Comparison of ENCODE assay signal across 14 cellular contexts in genomic region chr20:19706463-19706862, GRCh38. TPM values are rescaled to one million over a fixed set of nuclear protein-coding genes. Genes with fewer than 3 reads are reported as not detected.
DNase-seq lines count a peak whose midpoint lies in the region; ATAC-seq, FAIRE-seq and TF ChIP-seq lines count a peak whose summit lies in the region.
"Had no signal": no experiment of that assay in that cellular context is flagged by ENCODE, and none has a peak within 500 bp of the region (broad histone marks: within the 10 kb centered on the region; RNA-seq: fewer than 3 reads in every experiment).

No MANE protein-coding gene starts in this region.

- CTCF ChIA-PET in GM12878 (lab: Yijun Ruan, JAX), result interaction anchor here (0.7 to 2.1 kb wide), 4 partner anchors 12 to 122 kb away, joined by 3 to 12 read pairs (median 5); no protein-coding TSS in a partner anchor

- TF ChIP-seq EP300 in GM12878 (IDR thresholded peaks at IDR 0.05; ENCODE audit: borderline replicate concordance in 1 of 2, control insufficient read depth in 1 of 2, low read depth in 2 of 2, low read length in 2 of 2), result no peak

- no peak for FAIRE-seq in GM12878 (lab: Jason Lieb, UNC)
- FAIRE-seq: RCC 7860 had no signal

- intact Hi-C loops in GM12878 (cut with micrococcal nuclease; ENCODE audit: unreplicated experiment), result no loop called here

- no peaks in the 10 kb centered on the region for H3K9me3 ChIP-seq in GM12878 (replicated peaks; ENCODE audit: control insufficient read depth, insufficient read depth, low read length)
- peaks cover 5% of the 10 kb centered on the region for H3K9me3 ChIP-seq in trophoblast cell (ENCODE audit: insufficient read depth, low read depth, low read length)
- H3K9me3 ChIP-seq: BE2C had no signal

- POLR2A ChIA-PET in GM12878 (lab: Charles Lee), result interaction anchor here (0.6 to 0.9 kb wide), 3 partner anchors 13 to 64 kb away, joined by 3 to 4 read pairs (median 3); no protein-coding TSS in a partner anchor

- no peak for TF ChIP-seq CTCF in GM12878 (IDR thresholded peaks at IDR 0.05 in 2 of 3, conservative IDR thresholded peaks at IDR 0.05 in 1 of 3; ENCODE audit: control insufficient read depth in 2 of 3, extremely low read depth in 1 of 3, insufficient read depth in 1 of 3, low read depth in 3 of 3, low read length in 3 of 3)

- no peak overlapping the region for H3K18ac ChIP-seq in trophoblast cell (ENCODE audit: low read length)

- no peak overlapping the region for H4K8ac ChIP-seq in trophoblast cell (ENCODE audit: low read depth, low read length)

- in situ Hi-C loops in GM12878 (cut with MboI), result no loop called here

- no peak overlapping the region for H2BK5ac ChIP-seq in trophoblast cell (ENCODE audit: low read depth, low read length, poor library complexity)

- H4K12ac ChIP-seq in trophoblast cell (ENCODE audit: low read depth, low read length), result no peak overlapping the region

- no peak overlapping the region for H2BK12ac ChIP-seq in trophoblast cell (ENCODE audit: low read length)

- H2AFZ ChIP-seq in GM12878 (ENCODE audit: control insufficient read depth, low read depth, low read length) (no peak overlapping the region), trophoblast cell (ENCODE audit: insufficient read depth, low read length, poor library complexity) (no peak overlapping the region)

- H3K4me3 ChIP-seq in GM12878, result no peak overlapping the region
- no peak overlapping the region for H3K4me3 ChIP-seq in trophoblast cell (ENCODE audit: low read depth, low read length)
- H3K4me3 ChIP-seq: psoas muscle had no signal

- H3K4me1 ChIP-seq in GM12878 (ENCODE audit: control insufficient read depth, insufficient read depth, low read length), result no peaks in the 10 kb centered on the region
- no peaks in the 10 kb centered on the region for H3K4me1 ChIP-seq in trophoblast cell (ENCODE audit: control insufficient read depth in 1 of 2, insufficient read depth in 2 of 2, low read length in 2 of 2)
- H3K4me1 ChIP-seq: BE2C, psoas muscle had no signal

- H3K14ac ChIP-seq in trophoblast cell (ENCODE audit: low read length), result no peak overlapping the region

- peak; percentile 27 for DNase-seq in GM12878 (ENCODE audit: low read depth, low spot score)
- no peak for DNase-seq in KG1 (lab: John Stamatoyannopoulos, UW)
- no peak for DNase-seq in T-helper 2 cell
- no peak for DNase-seq in trophoblast cell
- DNase-seq: aorta, BE2C, H7, NCI-H187 treated with DMSO at 0.1 percent for 48 hours, psoas muscle had no signal

- SMC1A ChIA-PET in GM12878 (lab: Charles Lee; ENCODE audit: uncharacterized antibody, unreplicated experiment), result interaction anchor here (1.0 to 4.7 kb wide), 14 partner anchors 9 to 123 kb away, joined by 3 to 30 read pairs (median 7); no protein-coding TSS in a partner anchor

- H3K4me2 ChIP-seq in GM12878 (ENCODE audit: control insufficient read depth, insufficient read depth) (no peak overlapping the region), trophoblast cell (ENCODE audit: low read length) (no peak overlapping the region)

- H3K27me3 ChIP-seq in GM12878 (replicated peaks in 1 of 2; ENCODE audit: control insufficient read depth in 2 of 2, insufficient read depth in 2 of 2, low read length in 1 of 2) (peaks cover 0 to 3% of the 10 kb centered on the region in 2 experiments; a peak in 2 of 4 replicates), trophoblast cell (ENCODE audit: insufficient read depth, low read length) (no peaks in the 10 kb centered on the region)
- H3K27me3 ChIP-seq: BE2C had no signal

- peak; percentile 88 for ATAC-seq in GM18502 (IDR thresholded peaks at IDR 0.05; ENCODE audit: poor library complexity, unreplicated experiment)
- ATAC-seq in GM21390 (IDR thresholded peaks at IDR 0.05; ENCODE audit: unreplicated experiment), result peak; percentile 78
- peak; percentile 84 for ATAC-seq in HG03378 (IDR thresholded peaks at IDR 0.05; ENCODE audit: unreplicated experiment)
- peak; percentile 89 for ATAC-seq in GM12878
- ATAC-seq in HG02970 (IDR thresholded peaks at IDR 0.05; ENCODE audit: low FRiP score, unreplicated experiment), result no peak
- ATAC-seq: psoas muscle had no signal

- RAD21 ChIA-PET in GM12878 (lab: Charles Lee; ENCODE audit: unreplicated experiment), result interaction anchor here (0.8 to 2.6 kb wide), 12 partner anchors 12 to 209 kb away, joined by 3 to 21 read pairs (median 4); no protein-coding TSS in a partner anchor

- H4K20me1 ChIP-seq in GM12878 (ENCODE audit: control insufficient read depth, insufficient read depth), result no peaks in the 10 kb centered on the region

- no peaks in the 10 kb centered on the region for H3K79me1 ChIP-seq in trophoblast cell (ENCODE audit: low read length)

- H2AK5ac ChIP-seq in trophoblast cell (ENCODE audit: low read length), result no peak overlapping the region

- no peak overlapping the region for H3K23ac ChIP-seq in trophoblast cell (ENCODE audit: low read length)

- H3K36me3 ChIP-seq in GM12878 (ENCODE audit: control insufficient read depth in 2 of 2, insufficient read depth in 2 of 2, low read length in 1 of 2) (no peaks in the 10 kb centered on the region), trophoblast cell (ENCODE audit: control insufficient read depth in 1 of 2, insufficient read depth in 2 of 2, low read length in 2 of 2) (no peaks in the 10 kb centered on the region)
- H3K36me3 ChIP-seq: BE2C had no signal

- no peak overlapping the region for H3K4ac ChIP-seq in trophoblast cell (ENCODE audit: low read depth, low read length)

- no peak for TF ChIP-seq RAD21 in GM12878 (IDR thresholded peaks at IDR 0.05; ENCODE audit: insufficient read depth, low read depth, low read length)

- BruUV-seq in GM12878 (replicated peaks; lab: Mats Ljungman, UMichigan), result no TSS peak

- H2BK120ac ChIP-seq in trophoblast cell (ENCODE audit: insufficient read depth, low read length, poor library complexity), result no peak overlapping the region

- 3% methylated on average over 4 of the region's 4 CpGs for WGBS in GM12878 (ENCODE audit: insufficient coverage, insufficient replicate concordance, low lambda C conversion rate, missing lambda C conversion rate)
- no CpG with 5 or more reads among the region's 4 CpGs for WGBS in trophoblast cell (ENCODE audit: extremely low coverage, insufficient coverage, insufficient read length)

- no peak for TF ChIP-seq POLR2A in GM12878 (IDR thresholded peaks at IDR 0.05; ENCODE audit: low read depth, low read length)

- H4K91ac ChIP-seq in trophoblast cell (ENCODE audit: low read depth, low read length), result no peak overlapping the region

- H3K27ac ChIP-seq in GM12878 (ENCODE audit: control insufficient read depth, insufficient read depth), result no peak overlapping the region
- H3K27ac ChIP-seq in trophoblast cell (ENCODE audit: low read depth, low read length), result no peak overlapping the region
- H3K27ac ChIP-seq: psoas muscle had no signal

- H3K79me2 ChIP-seq in GM12878 (ENCODE audit: control insufficient read depth, insufficient read depth, low read length) (no peaks in the 10 kb centered on the region), trophoblast cell (ENCODE audit: control insufficient read depth, insufficient read depth, low read length, poor library complexity) (no peaks in the 10 kb centered on the region)

- H3K9ac ChIP-seq in GM12878 (ENCODE audit: control insufficient read depth, insufficient read depth, low read length) (no peak overlapping the region), trophoblast cell (ENCODE audit: low read length) (no peak overlapping the region)

TF ChIP-seq in GM12878, 131 proteins besides CTCF, POLR2A, EP300 and RAD21 (continues in another document):
- no peak for TF ChIP-seq ZBTB33 (IDR thresholded peaks at IDR 0.05)
- TF ChIP-seq, protein P1, sequence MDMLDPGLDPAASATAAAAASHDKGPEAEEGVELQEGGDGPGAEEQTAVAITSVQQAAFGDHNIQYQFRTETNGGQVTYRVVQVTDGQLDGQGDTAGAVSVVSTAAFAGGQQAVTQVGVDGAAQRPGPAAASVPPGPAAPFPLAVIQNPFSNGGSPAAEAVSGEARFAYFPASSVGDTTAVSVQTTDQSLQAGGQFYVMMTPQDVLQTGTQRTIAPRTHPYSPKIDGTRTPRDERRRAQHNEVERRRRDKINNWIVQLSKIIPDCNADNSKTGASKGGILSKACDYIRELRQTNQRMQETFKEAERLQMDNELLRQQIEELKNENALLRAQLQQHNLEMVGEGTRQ (IDR thresholded peaks at IDR 0.05; ENCODE audit: borderline replicate concordance, low read depth, low read length), result no peak

RNA-seq across cellular contexts. Expression of gene RIN2, which starts 51.6 kb away (rescaled TPM):
- 1.3 and 2.0 TPM in 2 replicates for total RNA-seq in GM12878 (2013; cell fraction: nucleolus; rRNA removed)
- total RNA-seq in GM12878 (2014; rRNA removed) (7.2 and 8.0 TPM in 2 replicates), GM12878 (2014; rRNA removed; fragmentation: Illumina TruSeq; extraction: Trizol) (5.1 and 5.4 TPM in 2 replicates), GM12878 (2021) (8.5 and 10.7 TPM in 2 replicates)
- not detected for polyA plus RNA-seq in GM12878 (2011; ENCODE audit: low read depth)
- polyA plus RNA-seq in GM12878 (2011; rRNA removed) (0.68 and 0.75 TPM in 2 replicates), GM12878 (2014; fragmentation: Illumina TruSeq; extraction: Trizol) (3.2 and 4.1 TPM in 2 replicates), GM12878 (2014; fragmentation: Nextera tagmentation; extraction: Ambion mirVana) (1 to 10 TPM; 3.6 to 5.5 TPM), GM12878 (2014; rRNA removed) (2.9 and 3.4 TPM in 2 replicates), GM12878 (2016; fragmentation: Nextera tagmentation; extraction: Ambion mirVana) (1 to 10 TPM; 4.4 to 4.6 TPM)
- polyA plus RNA-seq in GM12878 (2011; cell fraction: cytosol; rRNA removed), result 0.28 and 0.46 TPM in 2 replicates
- 0.54 and 0.90 TPM in 2 replicates for polyA plus RNA-seq in GM12878 (2011; cell fraction: nucleus; rRNA removed)
- 0.04 and 0.15 TPM in 2 replicates for polyA plus RNA-seq in GM12878 (2012)
- polyA minus RNA-seq in GM12878 (2011; rRNA and poly(A)+ RNA removed), result 1.5 and 2.5 TPM in 2 replicates
- 0.62 TPM in 1 of 2 replicates, not detected in the other for polyA minus RNA-seq in GM12878 (2011; cell fraction: cytosol; rRNA and poly(A)+ RNA removed)
- polyA minus RNA-seq in GM12878 (2011; cell fraction: nucleus; rRNA and poly(A)+ RNA removed), result 0.73 and 1.4 TPM in 2 replicates
- polyA plus RNA-seq in trophoblast cell (2013), result 16.5 and 17.0 TPM in 2 replicates
